22 cellular contexts compared by ENCODE assay signal in genomic region chr13:112579310-112579843, GRCh38. TPM values are rescaled to one million over a fixed set of nuclear protein-coding genes. Genes with fewer than 3 reads are reported as not detected.
DNase-seq lines count a peak whose midpoint lies in the region; ATAC-seq, FAIRE-seq and TF ChIP-seq lines count a peak whose summit lies in the region.
"Had no signal": no experiment of that assay in that cellular context is flagged by ENCODE, and none has a peak within 500 bp of the region (broad histone marks: within the 10 kb centered on the region; RNA-seq: fewer than 3 reads in every experiment).

No MANE protein-coding gene starts in this region.

- TF ChIP-seq RAD21 in K562 (CRISPR knock-in tag; conservative IDR thresholded peaks at IDR 0.05 in 1 of 2, IDR thresholded peaks at IDR 0.05 in 1 of 2): no peak

- peaks cover 2% of the 10 kb centered on the region for H3K9me1 ChIP-seq in K562 (ENCODE audit: control insufficient read depth, insufficient read depth, low read length)

- H3K4me3 ChIP-seq in K562 (no peak overlapping the region), gastrocnemius medialis (no peak overlapping the region)
- H3K4me3 ChIP-seq: A549, GM12878 had no signal

- DNase-seq in NCI-H748 (lab: John Stamatoyannopoulos, UW; ENCODE audit: unreplicated experiment) (peak; percentile 21), NCI-H748 treated with DMSO at 0.1 percent for 48 hours (lab: John Stamatoyannopoulos, UW) (no peak), K562 (ENCODE audit: extremely low read depth in 1 of 4, low spot score in 3 of 4) (no peak), occipital lobe (lab: John Stamatoyannopoulos, UW) (peak; percentile 8), gastrocnemius medialis (no peak)
- DNase-seq in activated T-cell treated with anti-CD3 and anti-CD28 coated beads, Interleukin-2, amount 50 U/mL, for 4 hours: no peak
- DNase-seq in activated naive CD4-positive, alpha-beta T cell treated with Interleukin-2 at 50 U/mL for 16 hours: no peak
- DNase-seq: AML-193; CD8-positive, alpha-beta T cell; COR-L47; DMS 273 treated with DMSO at 0.1 percent for 48 hours; DMS53; DND-41; EL; GOT3; H9; IMR-90 had no signal

- WGBS in K562 (ENCODE audit: insufficient coverage, low coverage, missing lambda C conversion rate): 93% methylated on average over 10 of the region's 18 CpGs

- H3K4me3 Mint-ChIP-seq in activated T-cell treated with anti-CD3 and anti-CD28 coated beads, Interleukin-2, amount 50 U/mL, for 4 hours: no peak overlapping the region
- H3K4me3 Mint-ChIP-seq: CD8-positive, alpha-beta T cell; H9 had no signal

- no peak overlapping the region for H3K27ac ChIP-seq in K562 (ENCODE audit: extremely low read depth, low read depth, low read length)
- no peak overlapping the region for H3K27ac ChIP-seq in gastrocnemius medialis
- H3K27ac ChIP-seq: 22Rv1, A549, C4-2B, HL-60 had no signal

- TF ChIP-seq CTCF in K562 (IDR thresholded peaks at IDR 0.05 in 2 of 3, conservative IDR thresholded peaks at IDR 0.05 in 1 of 3; ENCODE audit: insufficient read depth in 2 of 3, low read depth in 1 of 3, low read length in 3 of 3): no peak
- TF ChIP-seq CTCF in gastrocnemius medialis (IDR thresholded peaks at IDR 0.05 in 4 of 5, conservative IDR thresholded peaks at IDR 0.05 in 1 of 5): no peak

- FAIRE-seq in K562 (lab: Jason Lieb, UNC): no peak
- FAIRE-seq: A549, GM12878 had no signal

- H4K20me1 ChIP-seq in K562 (replicated peaks; ENCODE audit: control insufficient read depth, insufficient read depth, low read length): peaks cover 23% of the 10 kb centered on the region

- POLR2A ChIA-PET in K562 (lab: Yijun Ruan, JAX): no interaction called here

- in situ Hi-C loops in K562 (cut with MboI) (no loop called here), gastrocnemius medialis (cut with MboI; ENCODE audit: low sequenced_read_pairs in 4 of 4) (no loop called here)

- CTCF ChIA-PET in K562 (lab: Yijun Ruan, JAX; ENCODE audit: low intra/inter-chr PET ratio): no interaction called here

- peaks cover 96% of the 10 kb centered on the region for H3K79me2 ChIP-seq in K562 (ENCODE audit: control insufficient read depth, insufficient read depth, low read length)

- H3K27me3 ChIP-seq in K562 (ENCODE audit: control insufficient read depth in 2 of 2, insufficient read depth in 2 of 2, low read length in 2 of 2) (no peaks in the 10 kb centered on the region), gastrocnemius medialis (no peaks in the 10 kb centered on the region)

- BruUV-seq in K562 (replicated peaks; lab: Mats Ljungman, UMichigan): no TSS peak

- no peaks in the 10 kb centered on the region for H3K27me3 Mint-ChIP-seq in activated T-cell treated with anti-CD3 and anti-CD28 coated beads, Interleukin-2, amount 50 U/mL, for 4 hours (ENCODE audit: low read depth)

- no peak overlapping the region for H2AFZ ChIP-seq in K562 (ENCODE audit: low read depth, low read length)

- H3K9me3 Mint-ChIP-seq in activated T-cell treated with anti-CD3 and anti-CD28 coated beads, Interleukin-2, amount 50 U/mL, for 4 hours: no peaks in the 10 kb centered on the region

- H3K4me2 ChIP-seq in K562 (ENCODE audit: insufficient read depth, low read length): no peak overlapping the region
- H3K4me2 ChIP-seq: A549 had no signal

- H3K4me1 Mint-ChIP-seq in activated T-cell treated with anti-CD3 and anti-CD28 coated beads, Interleukin-2, amount 50 U/mL, for 4 hours (ENCODE audit: low read depth): peaks cover 63% of the 10 kb centered on the region

- H3K9ac ChIP-seq in K562 (ENCODE audit: insufficient read depth in 1 of 2, low read depth in 2 of 2, low read length in 2 of 2): no peak overlapping the region

- no peak for TF ChIP-seq EP300 in K562 (IDR thresholded peaks at IDR 0.05; ENCODE audit: low read length)

- H3K36me3 Mint-ChIP-seq in activated T-cell treated with anti-CD3 and anti-CD28 coated beads, Interleukin-2, amount 50 U/mL, for 4 hours (ENCODE audit: insufficient read depth): peaks cover 17% of the 10 kb centered on the region

- no peak for TF ChIP-seq POLR2A in K562 (conservative IDR thresholded peaks at IDR 0.05)
- TF ChIP-seq POLR2A in gastrocnemius medialis (IDR thresholded peaks at IDR 0.05): no peak

- intact Hi-C loops in K562 (cut with micrococcal nuclease) (no loop called here), gastrocnemius medialis (cut with DNase I; ENCODE audit: low total_unique reads) (no loop called here)

- H3K36me3 ChIP-seq in K562 (ENCODE audit: control insufficient read depth, insufficient read depth, low read length): peaks cover 5% of the 10 kb centered on the region; the same call in 1 of the 3 replicates
- no peaks in the 10 kb centered on the region for H3K36me3 ChIP-seq in gastrocnemius medialis

- H3K9me3 ChIP-seq in K562 (replicated peaks; ENCODE audit: control insufficient read depth, insufficient read depth, low read depth, low read length) (no peaks in the 10 kb centered on the region), gastrocnemius medialis (no peaks in the 10 kb centered on the region)

- ATAC-seq in K562: no peak
- no peak for ATAC-seq in activated T-cell treated with anti-CD3 and anti-CD28 coated beads, Interleukin-2, amount 50 U/mL, for 4 hours
- ATAC-seq in gastrocnemius medialis: no peak
- ATAC-seq: A549; CD8-positive, alpha-beta T cell; GM12878 had no signal

- H3K4me1 ChIP-seq in K562 (replicated peaks in 1 of 2; ENCODE audit: control insufficient read depth in 2 of 2, insufficient read depth in 2 of 2, low read length in 2 of 2) (peaks cover 18 to 24% of the 10 kb centered on the region in 2 experiments), gastrocnemius medialis (peaks cover 17 to 18% of the 10 kb centered on the region in 2 donors)
- H3K4me1 ChIP-seq: A549 had no signal

TF ChIP-seq in K562, 482 proteins besides CTCF, POLR2A, EP300 and RAD21:
- TF ChIP-seq POLR2G (IDR thresholded peaks at IDR 0.05; ENCODE audit: low read depth, low read length): 0 out of 2 replicates have a peak, but pooled peaks have one; percentile 13
- TF ChIP-seq, protein P1, sequence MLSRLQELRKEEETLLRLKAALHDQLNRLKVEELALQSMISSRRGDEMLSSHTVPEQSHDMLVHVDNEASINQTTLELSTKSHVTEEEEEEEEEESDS (CRISPR knock-in tag; IDR thresholded peaks at IDR 0.05): no peak

RNA-seq across cellular contexts. Expression of gene TUBGCP3, which starts 8.6 kb away (rescaled TPM):
- total RNA-seq in K562 (2011; cell fraction: chromatin; rRNA removed; ENCODE audit: low replicate concordance): 90.0 and 116 TPM in 2 replicates
- total RNA-seq in K562 (2011; cell fraction: nucleolus; rRNA removed): 35.5 and 45.8 TPM in 2 replicates
- total RNA-seq in K562 (2011; cell fraction: nucleoplasm; rRNA removed): 72.4 and 102 TPM in 2 replicates
- total RNA-seq in K562 (2014; rRNA removed) (11.8 and 12.4 TPM in 2 replicates), K562 (2014; rRNA removed; fragmentation: Illumina TruSeq; extraction: Trizol) (14.2 and 15.4 TPM in 2 replicates), K562 (2015; rRNA removed; fragmentation: Illumina TruSeq; extraction: Trizol) (14.0 and 15.2 TPM in 2 replicates), K562 (2021) (24.8 and 27.8 TPM in 2 replicates), occipital lobe (32.9 TPM), gastrocnemius medialis (10 to 100 TPM in 3 of 4 donors, 1 to 10 TPM in 1; 10.0 to 14.3 (median 11.0) TPM)
- polyA plus RNA-seq in K562 (2011; rRNA removed) (20.2 and 21.0 TPM in 2 replicates), K562 (2014; fragmentation: Illumina TruSeq; extraction: Trizol) (18.2 and 19.8 TPM in 2 replicates), K562 (2014; fragmentation: Nextera tagmentation; extraction: Ambion mirVana) (1 to 10 TPM; 3.0 to 3.6 TPM), K562 (2014; rRNA removed) (17.3 and 17.9 TPM in 2 replicates)
- polyA plus RNA-seq in K562 (2011; cell fraction: cytosol; rRNA removed): 21.9 and 30.6 TPM in 2 replicates
- 54.8 and 55.0 TPM in 2 replicates for polyA plus RNA-seq in K562 (2011; cell fraction: nucleus; rRNA removed)
- polyA plus RNA-seq in K562 (2012): 15.8 and 17.5 TPM in 2 replicates
- polyA minus RNA-seq in K562 (2011; rRNA and poly(A)+ RNA removed): 43.9 and 46.2 TPM in 2 replicates
- 15.8 and 16.5 TPM in 2 replicates for polyA minus RNA-seq in K562 (2011; cell fraction: cytosol; rRNA and poly(A)+ RNA removed)
- 38.0 and 58.4 TPM in 2 replicates for polyA minus RNA-seq in K562 (2011; cell fraction: nucleus; rRNA and poly(A)+ RNA removed)
- total RNA-seq in activated T-cell treated with anti-CD3 and anti-CD28 coated beads, Interleukin-2, amount 50 U/mL, for 4 hours: 10 to 100 TPM; 51.8 to 54.6 (median 52.5) TPM

Comparison
In these comparisons a context has a peak if more than half of its experiments do, and no peak if none do; other contexts are left out.
1. DNase-seq: peak in NCI-H748 (single experiment) and occipital lobe (single experiment); none in NCI-H748 treated with DMSO at 0.1 percent for 48 hours (single experiment), K562 (0 of 4), activated T-cell treated with anti-CD3 and anti-CD28 coated beads, Interleukin-2, amount 50 U/mL, for 4 hours (single experiment), gastrocnemius medialis (0 of 2) and activated naive CD4-positive, alpha-beta T cell treated with Interleukin-2 at 50 U/mL for 16 hours (single experiment).